Comparison of ENCODE assay signal across 1 cellular context in genomic region chr11:112784323-112785073, GRCh38.
TF ChIP-seq lines count a peak whose summit lies in the region.

No MANE protein-coding gene starts in this region.

TF ChIP-seq in HEK293, 187 proteins besides CTCF, POLR2A, EP300 and RAD21 (continued from another document and continues in another):
- TF ChIP-seq ZNF449 (tag by site-specific recombination; IDR thresholded peaks at IDR 0.05) (peak; percentile 97), ZNF513 (tag by site-specific recombination; IDR thresholded peaks at IDR 0.05) (no peak), PRDM10 (tag by site-specific recombination; IDR thresholded peaks at IDR 0.05) (peak; percentile 74; the same call in 1 of the 2 replicates), PATZ1 (tag by site-specific recombination; IDR thresholded peaks at IDR 0.05) (0 out of 2 replicates have a peak, but pooled peaks have one; percentile 23), ZBTB17 (tag by site-specific recombination; IDR thresholded peaks at IDR 0.05) (peak; percentile 96), ZNF639 (tag by site-specific recombination; IDR thresholded peaks at IDR 0.05) (no peak), ZBTB44 (tag by site-specific recombination; IDR thresholded peaks at IDR 0.05) (no peak), ZNF514 (tag by site-specific recombination; IDR thresholded peaks at IDR 0.05) (no peak), ZNF239 (tag by site-specific recombination; IDR thresholded peaks at IDR 0.05) (no peak), ZBTB10 (tag by site-specific recombination; IDR thresholded peaks at IDR 0.05) (no peak), ZNF544 (tag by site-specific recombination; IDR thresholded peaks at IDR 0.05) (no peak), YY1 (tag by site-specific recombination; IDR thresholded peaks at IDR 0.05) (no peak), ZNF341 (tag by site-specific recombination; IDR thresholded peaks at IDR 0.05; ENCODE audit: low read depth) (peak; percentile 85), ZNF610 (tag by site-specific recombination; IDR thresholded peaks at IDR 0.05; ENCODE audit: borderline replicate concordance) (no peak), ZNF114 (tag by site-specific recombination; IDR thresholded peaks at IDR 0.05) (no peak), ZNF18 (tag by site-specific recombination; IDR thresholded peaks at IDR 0.05) (no peak), TRIM28 (IDR thresholded peaks at IDR 0.05; ENCODE audit: borderline replicate concordance, low read length) (no peak; the same call in 1 of the 2 replicates), HOXC10 (CRISPR knock-in tag; IDR thresholded peaks at IDR 0.05) (no peak), ZNF843 (tag by site-specific recombination; IDR thresholded peaks at IDR 0.05) (no peak), ZNF175 (tag by site-specific recombination; IDR thresholded peaks at IDR 0.05) (no peak), YY2 (tag by site-specific recombination; IDR thresholded peaks at IDR 0.05) (no peak), GLI2 (tag by site-specific recombination; IDR thresholded peaks at IDR 0.05; ENCODE audit: borderline replicate concordance, low read depth) (no peak), ZNF548 (tag by site-specific recombination; IDR thresholded peaks at IDR 0.05) (no peak), ZSCAN5A (tag by site-specific recombination; IDR thresholded peaks at IDR 0.05) (no peak), MZF1 (tag by site-specific recombination; IDR thresholded peaks at IDR 0.05; ENCODE audit: borderline replicate concordance) (no peak), ZNF391 (tag by site-specific recombination; IDR thresholded peaks at IDR 0.05; ENCODE audit: borderline replicate concordance, low read depth) (no peak), ZBTB1 (tag by site-specific recombination; IDR thresholded peaks at IDR 0.05) (no peak), ZNF777 (tag by site-specific recombination; IDR thresholded peaks at IDR 0.05; ENCODE audit: borderline replicate concordance) (no peak), ZNF2 (tag by site-specific recombination; IDR thresholded peaks at IDR 0.05) (no peak), ZNF585B (tag by site-specific recombination; IDR thresholded peaks at IDR 0.05) (no peak), ZFP69B (tag by site-specific recombination; IDR thresholded peaks at IDR 0.05) (no peak), KLF9 (tag by site-specific recombination; IDR thresholded peaks at IDR 0.05; ENCODE audit: low read depth) (peak; percentile 84), ZBTB20 (tag by site-specific recombination; IDR thresholded peaks at IDR 0.05) (peak; percentile 25; the same call in 1 of the 2 replicates), REST (tag by site-specific recombination; IDR thresholded peaks at IDR 0.05) (no peak), IKZF3 (tag by site-specific recombination; IDR thresholded peaks at IDR 0.05) (no peak), WT1 (tag by site-specific recombination; IDR thresholded peaks at IDR 0.05) (no peak), ZNF10 (tag by site-specific recombination; IDR thresholded peaks at IDR 0.05) (no peak), ZNF670 (tag by site-specific recombination; IDR thresholded peaks at IDR 0.05; ENCODE audit: low read depth) (no peak)
